ENCODE assay signal across 9 cellular contexts in the genomic region with DNA sequence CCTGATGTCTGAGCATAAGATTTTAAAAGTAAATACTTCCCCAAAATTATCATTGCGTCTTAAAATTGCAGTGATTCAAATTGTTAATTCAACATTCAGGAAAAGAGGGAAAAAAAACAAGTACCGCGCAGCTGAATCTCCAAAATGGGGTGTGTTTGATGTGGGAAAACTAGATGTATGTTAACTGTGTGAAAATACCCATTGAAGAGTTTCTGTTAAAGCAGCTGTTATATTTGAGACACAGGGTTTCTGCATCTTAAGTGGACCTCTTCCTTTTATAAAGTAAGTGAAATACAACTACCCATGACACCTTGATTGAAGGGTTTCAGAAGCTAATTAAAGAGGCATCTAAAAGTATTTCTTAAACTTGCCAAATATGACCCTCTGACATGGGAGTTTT.
"Had no signal": no experiment of that assay in that cellular context is flagged by ENCODE, and none has a peak within 500 bp of the region (broad histone marks: within the 10 kb centered on the region; RNA-seq: fewer than 3 reads in every experiment).

No MANE protein-coding gene starts in this region.

- H3K36me3 ChIP-seq: HAP-1 had no signal

- H3K9me3 ChIP-seq: HAP-1 had no signal

- H3K4me3 ChIP-seq: GM23248, GM23338, HAP-1 had no signal

- H3K27ac ChIP-seq: GM23248 had no signal

- H3K4me1 ChIP-seq: HAP-1 had no signal

- H3K9ac ChIP-seq: GM23248 had no signal

- H3K4me2 ChIP-seq: GM23338 had no signal

- H2AFZ ChIP-seq: GM23248, GM23338 had no signal

- ATAC-seq: GM23338, HCT116 had no signal

- DNase-seq: GM23248, GOT3, H7, H9, HCEC 1CT, HFFc6 had no signal
